Comparison of ENCODE assay signal across 8 cellular contexts in genomic region chr22:41619979-41620645, GRCh38. TPM values are rescaled to one million over a fixed set of nuclear protein-coding genes. Genes with fewer than 3 reads are reported as not detected.
A peak's percentile ranks its signal among the peaks of the same experiment; 100 is the strongest.
DNase-seq lines count a peak whose midpoint lies in the region; TF ChIP-seq lines count a peak whose summit lies in the region.

No MANE protein-coding gene starts in this region.

- intact Hi-C loops in head of caudate nucleus (cut with DNase I) = no loop called here
- intact Hi-C loops in posterior vena cava (cut with DNase I) = no loop called here

- H3K36me3 ChIP-seq in HEK293 (ENCODE audit: control insufficient read depth in 2 of 2, insufficient read depth in 1 of 2, low read length in 2 of 2) = peaks cover 29 to 31% of the 10 kb centered on the region in 2 experiments

- POLR2A ChIA-PET in HEK293 (lab: Yijun Ruan, JAX) = interaction anchor here (0.7 to 3.5 kb wide), 12 partner anchors 12 to 239 kb away, joined by 3 to 75 read pairs (median 10); partner anchors contain the start of genes CSDC2, PMM1, POLR3H and TEF

- no peaks in the 10 kb centered on the region for H3K9me3 ChIP-seq in HEK293 (ENCODE audit: control insufficient read depth, insufficient read depth, low read depth, low read length)

- peak; percentile 49; the same call in 1 of the 2 replicates for TF ChIP-seq CTCF in HEK293 (tag by site-specific recombination; IDR thresholded peaks at IDR 0.05)

- CTCF ChIA-PET in HEK293 (lab: Yijun Ruan, JAX) = interaction anchor here (1.2 to 3.2 kb wide), 3 partner anchors 13 to 47 kb away, joined by 3 to 16 read pairs (median 6); no protein-coding TSS in a partner anchor

- peak overlapping the region; percentile 80 for H3K4me3 ChIP-seq in HEK293 (ENCODE audit: low read depth, low read length)

- in situ Hi-C loops in Caki2 (cut with HindIII; ENCODE audit: low pct_unique_long_range_greater_than_20kb, low sequenced_read_pairs) = no loop called here

- peaks cover 3% of the 10 kb centered on the region; the same call in 1 of the 2 replicates for H3K4me1 ChIP-seq in HEK293 (ENCODE audit: control insufficient read depth, insufficient read depth, low read length)

- DNase-seq in Caki2 (ENCODE audit: low read depth) (peak; percentile 50), OCI-M1 (lab: John Stamatoyannopoulos, UW) (peak; percentile 52), head of caudate nucleus (peak; percentile 4 to 71 (median 52)), posterior vena cava (ENCODE audit: low spot score) (peak; percentile 88), NCI-H128 (lab: John Stamatoyannopoulos, UW; ENCODE audit: unreplicated experiment) (no peak), NCI-H187 (lab: John Stamatoyannopoulos, UW) (no peak)
- peak; percentile 82 for DNase-seq in activated effector memory CD4-positive, alpha-beta T cell treated with anti-CD3 and anti-CD28 coated beads, Interleukin-2, amount 50 U/mL, for 16 hours

- peak overlapping the region; percentile 88 for H3K27ac ChIP-seq in HEK293 (ENCODE audit: extremely low read depth, low read depth, low read length)

TF ChIP-seq in HEK293, 187 proteins besides CTCF, POLR2A, EP300 and RAD21:
- TF ChIP-seq ZNF529 (tag by site-specific recombination; IDR thresholded peaks at IDR 0.05; ENCODE audit: insufficient replicate concordance) (no peak), PRDM4 (tag by site-specific recombination; IDR thresholded peaks at IDR 0.05) (0 out of 2 replicates have a peak, but pooled peaks have one; percentile 12), BCL11A (tag by site-specific recombination; IDR thresholded peaks at IDR 0.05; ENCODE audit: low read depth) (0 out of 2 replicates have a peak, but pooled peaks have one; percentile 6), PRDM6 (tag by site-specific recombination; IDR thresholded peaks at IDR 0.05) (0 out of 2 replicates have a peak, but pooled peaks have one; percentile 36), GLIS1 (tag by site-specific recombination; IDR thresholded peaks at IDR 0.05) (peak; percentile 41), ZBTB17 (tag by site-specific recombination; IDR thresholded peaks at IDR 0.05) (peak; percentile 88), ZFP37 (tag by site-specific recombination; IDR thresholded peaks at IDR 0.05) (0 out of 2 replicates have a peak, but pooled peaks have one; percentile 9), ZBTB48 (tag by site-specific recombination; IDR thresholded peaks at IDR 0.05) (peak; percentile 40; the same call in 1 of the 2 replicates), ZNF335 (tag by site-specific recombination; conservative IDR thresholded peaks at IDR 0.05) (peak; percentile 62), ZNF157 (tag by site-specific recombination; IDR thresholded peaks at IDR 0.05) (no peak), ZNF707 (tag by site-specific recombination; IDR thresholded peaks at IDR 0.05) (no peak), ZNF266 (tag by site-specific recombination; IDR thresholded peaks at IDR 0.05; ENCODE audit: low read depth) (no peak), ZNF138 (tag by site-specific recombination; IDR thresholded peaks at IDR 0.05; ENCODE audit: borderline replicate concordance) (no peak)
- TF ChIP-seq, protein P1, sequence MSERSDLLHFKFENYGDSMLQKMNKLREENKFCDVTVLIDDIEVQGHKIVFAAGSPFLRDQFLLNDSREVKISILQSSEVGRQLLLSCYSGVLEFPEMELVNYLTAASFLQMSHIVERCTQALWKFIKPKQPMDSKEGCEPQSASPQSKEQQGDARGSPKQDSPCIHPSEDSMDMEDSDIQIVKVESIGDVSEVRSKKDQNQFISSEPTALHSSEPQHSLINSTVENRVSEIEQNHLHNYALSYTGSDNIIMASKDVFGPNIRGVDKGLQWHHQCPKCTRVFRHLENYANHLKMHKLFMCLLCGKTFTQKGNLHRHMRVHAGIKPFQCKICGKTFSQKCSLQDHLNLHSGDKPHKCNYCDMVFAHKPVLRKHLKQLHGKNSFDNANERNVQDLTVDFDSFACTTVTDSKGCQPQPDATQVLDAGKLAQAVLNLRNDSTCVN (tag by site-specific recombination; optimal IDR thresholded peaks at IDR 0.05) = no peak
- TF ChIP-seq, protein P2, sequence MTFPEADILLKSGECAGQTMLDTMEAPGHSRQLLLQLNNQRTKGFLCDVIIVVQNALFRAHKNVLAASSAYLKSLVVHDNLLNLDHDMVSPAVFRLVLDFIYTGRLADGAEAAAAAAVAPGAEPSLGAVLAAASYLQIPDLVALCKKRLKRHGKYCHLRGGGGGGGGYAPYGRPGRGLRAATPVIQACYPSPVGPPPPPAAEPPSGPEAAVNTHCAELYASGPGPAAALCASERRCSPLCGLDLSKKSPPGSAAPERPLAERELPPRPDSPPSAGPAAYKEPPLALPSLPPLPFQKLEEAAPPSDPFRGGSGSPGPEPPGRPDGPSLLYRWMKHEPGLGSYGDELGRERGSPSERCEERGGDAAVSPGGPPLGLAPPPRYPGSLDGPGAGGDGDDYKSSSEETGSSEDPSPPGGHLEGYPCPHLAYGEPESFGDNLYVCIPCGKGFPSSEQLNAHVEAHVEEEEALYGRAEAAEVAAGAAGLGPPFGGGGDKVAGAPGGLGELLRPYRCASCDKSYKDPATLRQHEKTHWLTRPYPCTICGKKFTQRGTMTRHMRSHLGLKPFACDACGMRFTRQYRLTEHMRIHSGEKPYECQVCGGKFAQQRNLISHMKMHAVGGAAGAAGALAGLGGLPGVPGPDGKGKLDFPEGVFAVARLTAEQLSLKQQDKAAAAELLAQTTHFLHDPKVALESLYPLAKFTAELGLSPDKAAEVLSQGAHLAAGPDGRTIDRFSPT (tag by site-specific recombination; IDR thresholded peaks at IDR 0.05) = peak; percentile 36; the same call in 1 of the 2 replicates
TF ChIP-seq in HEK293: peak in this region for 9.

RNA-seq across cellular contexts. Expression of gene DESI1, which starts 0.7 kb away (rescaled TPM):
- 40.2 and 58.5 TPM in 2 replicates for total RNA-seq in Caki2 (2014; rRNA removed; shearing (Covaris generic); ENCODE audit: low replicate concordance)
- total RNA-seq in posterior vena cava = 10 to 100 TPM; 22.1 to 22.7 TPM

RNA-seq across cellular contexts. Expression of gene XRCC6, which starts 1.0 kb away (rescaled TPM):
- 681 and 856 TPM in 2 replicates for total RNA-seq in Caki2 (2014; rRNA removed; shearing (Covaris generic); ENCODE audit: low replicate concordance)
- total RNA-seq in posterior vena cava = 100 to 1,000 TPM; 145 to 154 TPM

RNA-seq across cellular contexts. Expression of gene PMM1, which starts 30.5 kb away (rescaled TPM):
- 144 and 154 TPM in 2 replicates for total RNA-seq in Caki2 (2014; rRNA removed; shearing (Covaris generic); ENCODE audit: low replicate concordance)
- total RNA-seq in posterior vena cava = 10 to 100 TPM; 17.9 to 18.8 TPM

RNA-seq across cellular contexts. Expression of gene CSDC2, which starts 59.3 kb away (rescaled TPM):
- not detected in 2 replicates for total RNA-seq in Caki2 (2014; rRNA removed; shearing (Covaris generic); ENCODE audit: low replicate concordance)
- 10 to 100 TPM; 11.5 to 27.0 TPM for total RNA-seq in posterior vena cava

Comparison
In these comparisons a context has a peak if more than half of its experiments do, and no peak if none do; other contexts are left out.
1. DNase-seq: peak in Caki2 (single experiment), OCI-M1 (single experiment), activated effector memory CD4-positive, alpha-beta T cell treated with anti-CD3 and anti-CD28 coated beads, Interleukin-2, amount 50 U/mL, for 16 hours (single experiment), head of caudate nucleus (42 of 42) and posterior vena cava (single experiment); none in NCI-H128 (single experiment) and NCI-H187 (0 of 2).